In genomic region chr4:73448448-73449203, GRCh38 we compare ENCODE assay signal across 23 cellular contexts. TPM values are rescaled to one million over a fixed set of nuclear protein-coding genes. Genes with fewer than 3 reads are reported as not detected.
DNase-seq lines count a peak whose midpoint lies in the region; ATAC-seq and TF ChIP-seq lines count a peak whose summit lies in the region.
"Had no signal": no experiment of that assay in that cellular context is flagged by ENCODE, and none has a peak within 500 bp of the region (broad histone marks: within the 10 kb centered on the region; RNA-seq: fewer than 3 reads in every experiment).

No MANE protein-coding gene starts in this region.

- H3K9ac ChIP-seq in liver (ENCODE audit: low read depth in 1 of 2, low read length in 2 of 2), result no peak overlapping the region
- H3K9ac ChIP-seq: BLaER1 treated with 17β-estradiol and CSF1 and Interleukin-3, amounts not matched to agents 10 nM and 100 nM had no signal

- no peaks in the 10 kb centered on the region for H3K36me3 ChIP-seq in SJCRH30
- H3K36me3 ChIP-seq in liver (ENCODE audit: control insufficient read depth in 4 of 4, insufficient read depth in 3 of 4, low read depth in 1 of 4, low read length in 3 of 4), result no peaks in the 10 kb centered on the region
- H3K36me3 ChIP-seq in HAP-1 (replicated peaks), result no peaks in the 10 kb centered on the region
- H3K36me3 ChIP-seq: BE2C; BLaER1 treated with 17β-estradiol and CSF1 and Interleukin-3, amounts not matched to agents 10 nM and 100 nM had no signal

- H3K4me1 ChIP-seq in SJCRH30, result peaks cover 51% of the 10 kb centered on the region
- peaks cover 4 to 41% (median 11%) of the 10 kb centered on the region in 4 donors for H3K4me1 ChIP-seq in liver (ENCODE audit: control insufficient read depth in 4 of 4, insufficient read depth in 4 of 4, low read length in 3 of 4)
- peaks cover 11% of the 10 kb centered on the region for H3K4me1 ChIP-seq in HAP-1
- H3K4me1 ChIP-seq: BE2C; BLaER1 treated with 17β-estradiol and CSF1 and Interleukin-3, amounts not matched to agents 10 nM and 100 nM had no signal

- 57% methylated on average over 4 of the region's 4 CpGs for WGBS in liver

- ATAC-seq in GM18867 (IDR thresholded peaks at IDR 0.05; ENCODE audit: unreplicated experiment), result peak; percentile 41
- no peak for ATAC-seq in GM18511 (IDR thresholded peaks at IDR 0.05; ENCODE audit: unreplicated experiment)
- ATAC-seq: A549 had no signal

- TF ChIP-seq RAD21 in liver (IDR thresholded peaks at IDR 0.05), result no peak

- H3K4me3 ChIP-seq in SJCRH30 (peak overlapping the region; percentile 49; the same call in 1 of the 2 replicates), liver (ENCODE audit: low read depth in 1 of 3, low read length in 3 of 3) (no peak overlapping the region), HAP-1 (no peak overlapping the region)
- H3K4me3 ChIP-seq: A549; BLaER1 treated with 17β-estradiol and CSF1 and Interleukin-3, amounts not matched to agents 10 nM and 100 nM had no signal

- H3K9me3 ChIP-seq in SJCRH30 (replicated peaks) (no peaks in the 10 kb centered on the region), liver (ENCODE audit: control insufficient read depth in 4 of 4, low read length in 3 of 4) (no peaks in the 10 kb centered on the region), HAP-1 (no peaks in the 10 kb centered on the region)
- H3K9me3 ChIP-seq: A549; BE2C; BLaER1 treated with 17β-estradiol and CSF1 and Interleukin-3, amounts not matched to agents 10 nM and 100 nM had no signal

- H3K27me3 ChIP-seq in SJCRH30, result no peaks in the 10 kb centered on the region
- H3K27me3 ChIP-seq in liver (ENCODE audit: control insufficient read depth in 4 of 4, insufficient read depth in 4 of 4, low read length in 3 of 4), result no peaks in the 10 kb centered on the region
- H3K27me3 ChIP-seq in HAP-1 (ENCODE audit: low read depth), result no peaks in the 10 kb centered on the region
- H3K27me3 ChIP-seq: BLaER1 treated with 17β-estradiol and CSF1 and Interleukin-3, amounts not matched to agents 10 nM and 100 nM had no signal

- in situ Hi-C loops in HAP-1 (cut with MboI; ENCODE audit: low sequenced_read_pairs), result loop anchor here (10.0 to 25.0 kb wide), 2 partner anchors 104 to 214 kb away; no protein-coding TSS in a partner anchor

- H3K27ac ChIP-seq in SJCRH30 (peak overlapping the region; percentile 99), liver (ENCODE audit: low read depth in 1 of 2, low read length in 2 of 2) (no peak overlapping the region)
- H3K27ac ChIP-seq: BLaER1 treated with 17β-estradiol and CSF1 and Interleukin-3, amounts not matched to agents 10 nM and 100 nM had no signal

- no peak for TF ChIP-seq CTCF in liver (IDR thresholded peaks at IDR 0.05; ENCODE audit: low read depth, low read length, missing input control)

- DNase-seq in NCI-H526 treated with DMSO at 0.1 percent for 48 hours (lab: John Stamatoyannopoulos, UW), result peak; percentile 71
- DNase-seq in SJCRH30, result peak in 1 of 2 experiments; percentile 28
- DNase-seq in NCI-H187 (lab: John Stamatoyannopoulos, UW), result no peak
- no peak for DNase-seq in activated CD4-positive, alpha-beta T cell treated with anti-CD3 and anti-CD28 coated beads, Interleukin-2, amount 50 U/mL, for 1 hour
- DNase-seq in HAP-1 (ENCODE audit: low spot score in 2 of 2), result no peak
- DNase-seq: 8988T; ACHN; AML-193; BE2C; CD4-positive, alpha-beta T cell; CD8-positive, alpha-beta memory T cell; DMS53; DMS79 treated with DMSO at 0.1 percent for 48 hours; GF-D8; GOT3 had no signal

TF ChIP-seq in liver, 16 proteins besides CTCF, POLR2A, EP300 and RAD21:
- TF ChIP-seq FOXA1 (IDR thresholded peaks at IDR 0.05) (no peak), MAX (IDR thresholded peaks at IDR 0.05) (no peak), REST (IDR thresholded peaks at IDR 0.05) (no peak), RXRA (IDR thresholded peaks at IDR 0.05) (no peak), HNF4A (conservative IDR thresholded peaks at IDR 0.05) (no peak), YY1 (IDR thresholded peaks at IDR 0.05) (peak; percentile 13), TAF1 (conservative IDR thresholded peaks at IDR 0.05) (no peak)

RNA-seq across cellular contexts. Expression of gene AFP, which starts 12.6 kb away (rescaled TPM):
- total RNA-seq in SJCRH30 (2014; rRNA removed; shearing (Covaris generic)), result 12.7 and 13.3 TPM in 2 replicates
- 1,000 to 10,000 TPM in 1 of 2 donors, 1 to 10 TPM in 1; 1.0 to 3,875 TPM for total RNA-seq in liver
- 1 to 10 TPM; 2.2 to 9.1 TPM for polyA plus RNA-seq in liver
- total RNA-seq: CD4-positive, alpha-beta T cell; CD8-positive, alpha-beta memory T cell; G401 had no signal
- polyA plus RNA-seq: CD14-positive monocyte; CD8-positive, alpha-beta memory T cell had no signal

RNA-seq across cellular contexts. Expression of gene AFM, which starts 32.9 kb away (rescaled TPM):
- total RNA-seq in SJCRH30 (2014; rRNA removed; shearing (Covaris generic)), result not detected in 2 replicates
- total RNA-seq in liver, result 100 to 1,000 TPM in 1 of 2 donors, 10 to 100 TPM in 1; 40.1 to 274 TPM
- polyA plus RNA-seq in liver, result 100 to 1,000 TPM in 1 of 2 donors, 10 to 100 TPM in 1; 96.3 to 232 TPM
- total RNA-seq: CD4-positive, alpha-beta T cell; CD8-positive, alpha-beta memory T cell; Daoy; G401 had no signal
- polyA plus RNA-seq: A549; CD14-positive monocyte; CD8-positive, alpha-beta memory T cell had no signal

RNA-seq across cellular contexts. Expression of gene ALB, which starts 44.5 kb away (rescaled TPM):
- not detected in 2 replicates for total RNA-seq in SJCRH30 (2014; rRNA removed; shearing (Covaris generic))
- total RNA-seq in liver, result over 10,000 TPM; 37,224 to 59,987 TPM
- polyA plus RNA-seq in liver, result over 10,000 TPM; 33,161 to 33,802 TPM
- total RNA-seq: CD8-positive, alpha-beta memory T cell; Daoy; G401 had no signal
- polyA plus RNA-seq: CD14-positive monocyte; CD8-positive, alpha-beta memory T cell had no signal

Comparison
In these comparisons a context has a peak if more than half of its experiments do, and no peak if none do; other contexts are left out.
1. RNA of gene AFM, which starts 32.9 kb away (total RNA-seq): 40.1 to 274 TPM in liver; not detected in SJCRH30; every median in the first group is over 10 times any median in the second.
2. RNA of gene ALB, which starts 44.5 kb away (total RNA-seq): 37,224 to 59,987 TPM in liver; not detected in SJCRH30; every median in the first group is over 1,000 times any median in the second.